Comparison of ENCODE assay signal across 1 cellular context in genomic region chr2:10196948-10197717, GRCh38.
TF ChIP-seq lines count a peak whose summit lies in the region.

No MANE protein-coding gene starts in this region.

TF ChIP-seq in K562, 482 proteins besides CTCF, POLR2A, EP300 and RAD21 (continued from another document):
- TF ChIP-seq ARID3A (IDR thresholded peaks at IDR 0.05; ENCODE audit: borderline replicate concordance, low read depth, low read length) (no peak), CREB1 (IDR thresholded peaks at IDR 0.05) (no peak), CREB1 (CRISPR knock-in tag; IDR thresholded peaks at IDR 0.05) (no peak), C11orf30 (IDR thresholded peaks at IDR 0.05; ENCODE audit: low read depth) (peak; percentile 55; the same call in 1 of the 2 replicates), MED1 (CRISPR knock-in tag; IDR thresholded peaks at IDR 0.05; ENCODE audit: borderline replicate concordance) (no peak), ZNF253 (CRISPR knock-in tag; conservative IDR thresholded peaks at IDR 0.05) (no peak)
